In genomic region chr4:88827442-88827841, GRCh38 we compare ENCODE assay signal across 24 cellular contexts.
"Had no signal": no experiment of that assay in that cellular context is flagged by ENCODE, and none has a peak within 500 bp of the region (broad histone marks: within the 10 kb centered on the region; RNA-seq: fewer than 3 reads in every experiment).

No MANE protein-coding gene starts in this region.

- H3K36me3 ChIP-seq: esophagus muscularis mucosa, gastroesophageal sphincter, heart left ventricle, lower lobe of right lung, pancreas, right lobe of liver, suprapubic skin, transverse colon, upper lobe of right lung, uterus had no signal

- H3K4me1 ChIP-seq: foreskin keratinocyte, right lobe of liver had no signal

- H3K27me3 ChIP-seq: esophagus muscularis mucosa, foreskin keratinocyte, gastroesophageal sphincter, heart left ventricle, hepatocyte, pancreas, right lobe of liver, suprapubic skin, transverse colon, upper lobe of right lung, uterus had no signal

- H2AFZ ChIP-seq: hepatocyte had no signal

- H3K4me2 ChIP-seq: hepatocyte had no signal

- H3K9me3 ChIP-seq: esophagus muscularis mucosa, gastroesophageal sphincter, heart left ventricle, lower lobe of right lung, pancreas, right lobe of liver, suprapubic skin, transverse colon, upper lobe of right lung, uterus had no signal

- H3K27ac ChIP-seq: epithelial cell of prostate, esophagus muscularis mucosa, foreskin keratinocyte, gastroesophageal sphincter, hepatocyte, lower lobe of right lung, pancreas, right lobe of liver, suprapubic skin, transverse colon, upper lobe of right lung, uterus had no signal

- DNase-seq: cortex of kidney; effector memory CD8-positive, alpha-beta T cell; foreskin keratinocyte; heart left ventricle; left colon; left ventricle myocardium superior; lower lobe of right lung; natural killer cell; occipital lobe; pancreas; retina; right lobe of liver; small intestine; stimulated activated CD4-positive, alpha-beta T cell treated with anti-CD3 and anti-CD28 coated beads, Interleukin-15, amount 100 ng/mL, for 24 hours; stimulated activated CD4-positive, alpha-beta T cell treated with anti-CD3 and anti-CD28 coated beads, Interleukin-2, amount 100 ng/mL, for 48 hours; stimulated activated naive B cell treated with anti-CD40 and anti-IgM and Interleukin-4, amounts not matched to agents 10 μg/mL and 1 μg/mL and 100 μg/mL, for 72 hours; transverse colon; upper lobe of right lung; uterus had no signal

- H3K4me3 ChIP-seq: esophagus muscularis mucosa, gastroesophageal sphincter, heart left ventricle, hepatocyte, lower lobe of right lung, pancreas, right lobe of liver, suprapubic skin, transverse colon, upper lobe of right lung, uterus had no signal

- ATAC-seq: effector memory CD8-positive, alpha-beta T cell; foreskin keratinocyte; gastroesophageal sphincter; heart left ventricle; left colon; left ventricle myocardium superior; lower lobe of right lung; natural killer cell; pancreas; stimulated activated naive B cell treated with anti-CD40 and anti-IgM and Interleukin-4, amounts not matched to agents 10 μg/mL and 1 μg/mL and 100 μg/mL, for 72 hours; upper lobe of right lung had no signal
